17 cellular contexts compared by ENCODE assay signal in genomic region chr2:99096728-99097127, GRCh38. TPM values are rescaled to one million over a fixed set of nuclear protein-coding genes. Genes with fewer than 3 reads are reported as not detected.
DNase-seq lines count a peak whose midpoint lies in the region; ATAC-seq lines count a peak whose summit lies in the region.
"Had no signal": no experiment of that assay in that cellular context is flagged by ENCODE, and none has a peak within 500 bp of the region (broad histone marks: within the 10 kb centered on the region; RNA-seq: fewer than 3 reads in every experiment).

No MANE protein-coding gene starts in this region.

- intact Hi-C loops in activated CD4-positive, alpha-beta T cell treated with anti-CD3 and anti-CD28 coated beads for 36 hours (cut with DNase I, micrococcal nuclease) = no loop called here
- intact Hi-C loops in activated naive CD4-positive, alpha-beta T cell treated with anti-CD3 and anti-CD28 coated beads for 36 hours (cut with micrococcal nuclease) = loop anchor here (2.0 kb wide), 1 partner anchor 44 kb away; the partner anchor contains the start of gene C2orf15

- no peak for DNase-seq in activated CD4-positive, alpha-beta T cell treated with anti-CD3 and anti-CD28 coated beads for 36 hours
- no peak for DNase-seq in activated CD4-positive, alpha-beta T cell treated with anti-CD3 and anti-CD28 coated beads, Interleukin-2, amount 10 ng/mL, durations not matched to agents 7 days and 5 days
- DNase-seq in activated naive CD4-positive, alpha-beta T cell treated with anti-CD3 and anti-CD28 coated beads for 36 hours = no peak
- no peak for DNase-seq in activated naive CD4-positive, alpha-beta T cell (lab: John Stamatoyannopoulos, UW)
- no peak for DNase-seq in stimulated activated effector memory CD8-positive, alpha-beta T cell treated with anti-CD3 and anti-CD28 coated beads, Interleukin-12 subunit alpha, Interleukin-12 subunit beta, amount 100 ng/mL, for 72 hours (ENCODE audit: low spot score in 2 of 2)
- DNase-seq in D341Med (ENCODE audit: low spot score) (no peak), islet precursor cell (no peak)
- DNase-seq: 8988T; AML-193; Caco-2; CD8-positive, alpha-beta memory T cell; DMS 273 treated with DMSO at 0.1 percent for 48 hours; GOT3; H9 had no signal

- peaks cover 3% of the 10 kb centered on the region for H3K27me3 Mint-ChIP-seq in activated CD4-positive, alpha-beta T cell treated with anti-CD3 and anti-CD28 coated beads for 36 hours
- peaks cover 11% of the 10 kb centered on the region for H3K27me3 Mint-ChIP-seq in activated CD4-positive, alpha-beta T cell treated with anti-CD3 and anti-CD28 coated beads, Interleukin-2, amount 10 ng/mL, durations not matched to agents 7 days and 5 days
- H3K27me3 Mint-ChIP-seq in activated naive CD4-positive, alpha-beta T cell treated with anti-CD3 and anti-CD28 coated beads for 36 hours (ENCODE audit: low read depth) = no peaks in the 10 kb centered on the region
- H3K27me3 Mint-ChIP-seq: CD8-positive, alpha-beta memory T cell had no signal

- no peaks in the 10 kb centered on the region for H3K36me3 Mint-ChIP-seq in activated CD4-positive, alpha-beta T cell treated with anti-CD3 and anti-CD28 coated beads for 36 hours (ENCODE audit: low read depth)
- H3K36me3 Mint-ChIP-seq in activated CD4-positive, alpha-beta T cell treated with anti-CD3 and anti-CD28 coated beads, Interleukin-2, amount 10 ng/mL, durations not matched to agents 7 days and 5 days (ENCODE audit: low read depth) = no peaks in the 10 kb centered on the region
- no peaks in the 10 kb centered on the region for H3K36me3 Mint-ChIP-seq in activated naive CD4-positive, alpha-beta T cell treated with anti-CD3 and anti-CD28 coated beads for 36 hours (ENCODE audit: low read depth)
- H3K36me3 Mint-ChIP-seq in stimulated activated effector memory CD8-positive, alpha-beta T cell treated with anti-CD3 and anti-CD28 coated beads, Interleukin-12 subunit alpha, Interleukin-12 subunit beta, amount 100 ng/mL, for 72 hours = no peaks in the 10 kb centered on the region

- POLR2A ChIA-PET in activated CD4-positive, alpha-beta T cell treated with anti-CD3 and anti-CD28 coated beads for 36 hours (lab: Charles Lee) = interaction anchor here (0.7 kb wide), 1 partner anchor 10 kb away, joined by 3 read pairs; no protein-coding TSS in a partner anchor
- POLR2A ChIA-PET in activated CD4-positive, alpha-beta T cell treated with anti-CD3 and anti-CD28 coated beads, Interleukin-2, amount 10 ng/mL, durations not matched to agents 7 days and 5 days (lab: Charles Lee) = no interaction called here

- peak; percentile 88 for ATAC-seq in activated CD4-positive, alpha-beta T cell treated with anti-CD3 and anti-CD28 coated beads for 36 hours
- peak; percentile 62 for ATAC-seq in GM21529 (IDR thresholded peaks at IDR 0.05; ENCODE audit: unreplicated experiment)
- peak; percentile 83 for ATAC-seq in stimulated activated effector memory CD8-positive, alpha-beta T cell treated with anti-CD3 and anti-CD28 coated beads, Interleukin-12 subunit alpha, Interleukin-12 subunit beta, amount 100 ng/mL, for 72 hours
- ATAC-seq: GM12878, HepG2 had no signal

- no peak overlapping the region for H3K4me3 Mint-ChIP-seq in activated CD4-positive, alpha-beta T cell treated with anti-CD3 and anti-CD28 coated beads for 36 hours
- no peak overlapping the region for H3K4me3 Mint-ChIP-seq in activated CD4-positive, alpha-beta T cell treated with anti-CD3 and anti-CD28 coated beads, Interleukin-2, amount 10 ng/mL, durations not matched to agents 7 days and 5 days
- no peak overlapping the region for H3K4me3 Mint-ChIP-seq in activated naive CD4-positive, alpha-beta T cell treated with anti-CD3 and anti-CD28 coated beads for 36 hours
- no peak overlapping the region for H3K4me3 Mint-ChIP-seq in stimulated activated effector memory CD8-positive, alpha-beta T cell treated with anti-CD3 and anti-CD28 coated beads, Interleukin-12 subunit alpha, Interleukin-12 subunit beta, amount 100 ng/mL, for 72 hours
- H3K4me3 Mint-ChIP-seq: CD8-positive, alpha-beta memory T cell; H9 had no signal

- CTCF ChIA-PET in activated CD4-positive, alpha-beta T cell treated with anti-CD3 and anti-CD28 coated beads for 36 hours (lab: Charles Lee) = no interaction called here
- CTCF ChIA-PET in activated CD4-positive, alpha-beta T cell treated with anti-CD3 and anti-CD28 coated beads, Interleukin-2, amount 10 ng/mL, durations not matched to agents 7 days and 5 days (lab: Charles Lee) = no interaction called here
- CTCF ChIA-PET in activated naive CD4-positive, alpha-beta T cell treated with anti-CD3 and anti-CD28 coated beads for 36 hours (lab: Charles Lee) = no interaction called here

- H3K9me3 Mint-ChIP-seq in activated CD4-positive, alpha-beta T cell treated with anti-CD3 and anti-CD28 coated beads for 36 hours (ENCODE audit: low read depth) = peaks cover 4% of the 10 kb centered on the region
- peaks cover 11% of the 10 kb centered on the region for H3K9me3 Mint-ChIP-seq in activated CD4-positive, alpha-beta T cell treated with anti-CD3 and anti-CD28 coated beads, Interleukin-2, amount 10 ng/mL, durations not matched to agents 7 days and 5 days
- peaks cover 15% of the 10 kb centered on the region for H3K9me3 Mint-ChIP-seq in activated naive CD4-positive, alpha-beta T cell treated with anti-CD3 and anti-CD28 coated beads for 36 hours
- peaks cover 4% of the 10 kb centered on the region for H3K9me3 Mint-ChIP-seq in stimulated activated effector memory CD8-positive, alpha-beta T cell treated with anti-CD3 and anti-CD28 coated beads, Interleukin-12 subunit alpha, Interleukin-12 subunit beta, amount 100 ng/mL, for 72 hours

- H3K4me1 Mint-ChIP-seq in activated CD4-positive, alpha-beta T cell treated with anti-CD3 and anti-CD28 coated beads for 36 hours = peaks cover 12% of the 10 kb centered on the region
- H3K4me1 Mint-ChIP-seq in activated CD4-positive, alpha-beta T cell treated with anti-CD3 and anti-CD28 coated beads, Interleukin-2, amount 10 ng/mL, durations not matched to agents 7 days and 5 days = peaks cover 5% of the 10 kb centered on the region
- peaks cover 13% of the 10 kb centered on the region for H3K4me1 Mint-ChIP-seq in activated naive CD4-positive, alpha-beta T cell treated with anti-CD3 and anti-CD28 coated beads for 36 hours (ENCODE audit: low read depth)
- H3K4me1 Mint-ChIP-seq in stimulated activated effector memory CD8-positive, alpha-beta T cell treated with anti-CD3 and anti-CD28 coated beads, Interleukin-12 subunit alpha, Interleukin-12 subunit beta, amount 100 ng/mL, for 72 hours = peaks cover 8% of the 10 kb centered on the region
- H3K4me1 Mint-ChIP-seq: H9 had no signal

- H3K27ac Mint-ChIP-seq in activated CD4-positive, alpha-beta T cell treated with anti-CD3 and anti-CD28 coated beads for 36 hours = peak overlapping the region; percentile 44
- no peak overlapping the region for H3K27ac Mint-ChIP-seq in activated CD4-positive, alpha-beta T cell treated with anti-CD3 and anti-CD28 coated beads, Interleukin-2, amount 10 ng/mL, durations not matched to agents 7 days and 5 days
- H3K27ac Mint-ChIP-seq in activated naive CD4-positive, alpha-beta T cell treated with anti-CD3 and anti-CD28 coated beads for 36 hours = peak overlapping the region; percentile 62
- no peak overlapping the region for H3K27ac Mint-ChIP-seq in stimulated activated effector memory CD8-positive, alpha-beta T cell treated with anti-CD3 and anti-CD28 coated beads, Interleukin-12 subunit alpha, Interleukin-12 subunit beta, amount 100 ng/mL, for 72 hours
- H3K27ac Mint-ChIP-seq: H9 had no signal

RNA-seq across cellular contexts. Expression of gene C2orf15, which starts 44.8 kb away (rescaled TPM):
- total RNA-seq in activated CD4-positive, alpha-beta T cell treated with anti-CD3 and anti-CD28 coated beads for 36 hours = 1 to 10 TPM in 1 of 2 experiments, under 1 TPM in 1; 0.87 to 1.1 TPM
- 1 to 10 TPM in 1 of 2 experiments, under 1 TPM in 1; 0.72 to 1.2 TPM for total RNA-seq in activated CD4-positive, alpha-beta T cell treated with anti-CD3 and anti-CD28 coated beads, Interleukin-2, amount 10 ng/mL, durations not matched to agents 7 days and 5 days
- 1 to 10 TPM; 1.4 to 1.6 TPM for total RNA-seq in activated naive CD4-positive, alpha-beta T cell treated with anti-CD3 and anti-CD28 coated beads for 36 hours

RNA-seq across cellular contexts. Expression of gene TSGA10, which starts 58.0 kb away (rescaled TPM):
- total RNA-seq in activated CD4-positive, alpha-beta T cell treated with anti-CD3 and anti-CD28 coated beads for 36 hours = 1 to 10 TPM; 6.4 to 9.4 TPM
- total RNA-seq in activated CD4-positive, alpha-beta T cell treated with anti-CD3 and anti-CD28 coated beads, Interleukin-2, amount 10 ng/mL, durations not matched to agents 7 days and 5 days = 1 to 10 TPM; 6.6 to 8.1 TPM
- 1 to 10 TPM; 7.2 to 8.9 TPM for total RNA-seq in activated naive CD4-positive, alpha-beta T cell treated with anti-CD3 and anti-CD28 coated beads for 36 hours

RNA-seq across cellular contexts. Expression of gene LIPT1, which starts 58.0 kb away (rescaled TPM):
- 1 to 10 TPM; 4.6 to 4.7 TPM for total RNA-seq in activated CD4-positive, alpha-beta T cell treated with anti-CD3 and anti-CD28 coated beads for 36 hours
- 1 to 10 TPM; 8.5 to 9.9 TPM for total RNA-seq in activated CD4-positive, alpha-beta T cell treated with anti-CD3 and anti-CD28 coated beads, Interleukin-2, amount 10 ng/mL, durations not matched to agents 7 days and 5 days
- 1 to 10 TPM; 7.0 to 8.1 TPM for total RNA-seq in activated naive CD4-positive, alpha-beta T cell treated with anti-CD3 and anti-CD28 coated beads for 36 hours

Comparison
In these comparisons a context has a peak if more than half of its experiments do, and no peak if none do; other contexts are left out.
1. H3K27ac Mint-ChIP-seq: peak in activated CD4-positive, alpha-beta T cell treated with anti-CD3 and anti-CD28 coated beads for 36 hours (single experiment) and activated naive CD4-positive, alpha-beta T cell treated with anti-CD3 and anti-CD28 coated beads for 36 hours (single experiment); none in activated CD4-positive, alpha-beta T cell treated with anti-CD3 and anti-CD28 coated beads, Interleukin-2, amount 10 ng/mL, durations not matched to agents 7 days and 5 days (single experiment) and stimulated activated effector memory CD8-positive, alpha-beta T cell treated with anti-CD3 and anti-CD28 coated beads, Interleukin-12 subunit alpha, Interleukin-12 subunit beta, amount 100 ng/mL, for 72 hours (single experiment).
2. Peak in every context shown above with its lines, with median percentiles within 50 percentile points of each other: ATAC-seq.